21 cellular contexts compared by ENCODE assay signal in the genomic region with DNA sequence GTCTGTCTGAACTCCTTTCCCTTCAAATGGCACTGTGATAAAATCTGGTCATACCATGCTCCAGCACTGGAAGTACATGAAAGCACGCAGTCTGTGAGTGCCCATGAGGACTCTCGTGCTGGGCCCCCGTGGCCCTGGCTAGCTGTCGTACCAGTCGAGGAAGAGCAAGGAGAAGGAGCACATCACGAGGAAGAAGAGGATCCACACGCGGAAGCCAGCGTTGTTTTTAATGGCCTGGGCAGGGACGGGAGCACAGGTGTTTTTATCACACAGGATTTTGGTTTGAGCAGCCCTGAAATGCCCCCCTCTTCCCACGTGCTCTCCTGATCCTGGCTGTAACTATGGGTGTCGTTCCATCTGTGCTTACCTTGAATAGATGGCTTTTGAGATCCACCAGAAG. TPM values are rescaled to one million over a fixed set of nuclear protein-coding genes. Genes with fewer than 3 reads are reported as not detected.
DNase-seq lines count a peak whose midpoint lies in the region; ATAC-seq, FAIRE-seq and TF ChIP-seq lines count a peak whose summit lies in the region.
"Had no signal": no experiment of that assay in that cellular context is flagged by ENCODE, and none has a peak within 500 bp of the region (broad histone marks: within the 10 kb centered on the region; RNA-seq: fewer than 3 reads in every experiment).

No MANE protein-coding gene starts in this region.

- peaks cover 24 to 37% of the 10 kb centered on the region in 2 donors for H3K36me3 ChIP-seq in kidney (ENCODE audit: control insufficient read depth in 1 of 2, insufficient read depth in 2 of 2, low read length in 2 of 2)

- no peak for ATAC-seq in activated CD8-positive, alpha-beta T cell treated with anti-CD3 and anti-CD28 coated beads for 36 hours

- H3K4me1 ChIP-seq in kidney (ENCODE audit: control insufficient read depth in 1 of 2, insufficient read depth in 1 of 2, low read depth in 1 of 2, low read length in 2 of 2): no peaks in the 10 kb centered on the region

- no peak for DNase-seq in activated naive CD4-positive, alpha-beta T cell treated with anti-CD3 and anti-CD28 coated beads, Interleukin-2, amount 10 ng/mL, durations not matched to agents 7 days and 5 days
- no peak for DNase-seq in activated naive CD4-positive, alpha-beta T cell treated with Interleukin-2 at 50 U/mL for 16 hours
- DNase-seq in activated CD8-positive, alpha-beta T cell treated with anti-CD3 and anti-CD28 coated beads for 36 hours: no peak
- peak; percentile 26 for DNase-seq in kidney
- no peak for DNase-seq in SW 1271 (lab: John Stamatoyannopoulos, UW)
- no peak for DNase-seq in D341Med (ENCODE audit: low spot score)
- DNase-seq in C1 segment of cervical spinal cord (lab: John Stamatoyannopoulos, UW): no peak
- DNase-seq: DND-41, GM23248, HCEC 1CT, NCI-H1105 treated with DMSO at 0.1 percent for 48 hours, NCI-H1694 treated with DMSO at 0.1 percent for 48 hours, NCI-H2107, NCI-H345, NCI-H526 treated with DMSO at 0.1 percent for 48 hours, Right ventricle myocardium superior had no signal

- peak overlapping the region; percentile 77 for H3K27ac Mint-ChIP-seq in activated naive CD4-positive, alpha-beta T cell treated with anti-CD3 and anti-CD28 coated beads, Interleukin-2, amount 10 ng/mL, durations not matched to agents 7 days and 5 days
- H3K27ac Mint-ChIP-seq in activated CD8-positive, alpha-beta T cell treated with anti-CD3 and anti-CD28 coated beads for 36 hours: peak overlapping the region; percentile 35
- H3K27ac Mint-ChIP-seq: CD14-positive monocyte had no signal

- H3K4me1 Mint-ChIP-seq in activated naive CD4-positive, alpha-beta T cell treated with anti-CD3 and anti-CD28 coated beads, Interleukin-2, amount 10 ng/mL, durations not matched to agents 7 days and 5 days: peaks cover 26% of the 10 kb centered on the region
- peaks cover 29% of the 10 kb centered on the region for H3K4me1 Mint-ChIP-seq in activated CD8-positive, alpha-beta T cell treated with anti-CD3 and anti-CD28 coated beads for 36 hours (ENCODE audit: low read depth)
- H3K4me1 Mint-ChIP-seq: CD14-positive monocyte had no signal

- no peak overlapping the region for H3K4me3 ChIP-seq in kidney (ENCODE audit: low read length in 2 of 2)
- H3K4me3 ChIP-seq: GM23248 had no signal

- no peaks in the 10 kb centered on the region for H3K9me3 ChIP-seq in kidney (ENCODE audit: control insufficient read depth in 1 of 2, low read length in 2 of 2)

- intact Hi-C loops in activated CD8-positive, alpha-beta T cell treated with anti-CD3 and anti-CD28 coated beads for 36 hours (cut with micrococcal nuclease): no loop called here
- intact Hi-C loops in kidney (cut with DNase I): no loop called here

- H3K27ac ChIP-seq in kidney (ENCODE audit: low read depth in 2 of 2, low read length in 2 of 2): no peak overlapping the region
- H3K27ac ChIP-seq: GM23248 had no signal

- H3K9ac ChIP-seq in kidney (ENCODE audit: low read length in 2 of 2): no peak overlapping the region
- H3K9ac ChIP-seq: GM23248 had no signal

- POLR2A ChIA-PET in activated CD8-positive, alpha-beta T cell treated with anti-CD3 and anti-CD28 coated beads for 36 hours (lab: Charles Lee): interaction anchor here (0.6 kb wide), 1 partner anchor 928 kb away, joined by 4 read pairs; no protein-coding TSS in a partner anchor

- no peak for FAIRE-seq in kidney (lab: Jason Lieb, UNC)
- FAIRE-seq: A204.1, G401.6, GM18507, RCC 7860 had no signal

- no peak overlapping the region for H3K4me3 Mint-ChIP-seq in activated naive CD4-positive, alpha-beta T cell treated with anti-CD3 and anti-CD28 coated beads, Interleukin-2, amount 10 ng/mL, durations not matched to agents 7 days and 5 days
- H3K4me3 Mint-ChIP-seq in activated CD8-positive, alpha-beta T cell treated with anti-CD3 and anti-CD28 coated beads for 36 hours: no peak overlapping the region
- H3K4me3 Mint-ChIP-seq: CD14-positive monocyte had no signal

- CTCF ChIA-PET in activated naive CD4-positive, alpha-beta T cell treated with anti-CD3 and anti-CD28 coated beads, Interleukin-2, amount 10 ng/mL, durations not matched to agents 7 days and 5 days (lab: Charles Lee): interaction anchor here (0.9 kb wide), 1 partner anchor 35 kb away, joined by 3 read pairs; no protein-coding TSS in a partner anchor
- CTCF ChIA-PET in activated CD8-positive, alpha-beta T cell treated with anti-CD3 and anti-CD28 coated beads for 36 hours (lab: Charles Lee): interaction anchor here (1.8 kb wide), 1 partner anchor 160 kb away, joined by 5 read pairs; no protein-coding TSS in a partner anchor

- no peaks in the 10 kb centered on the region for H3K27me3 Mint-ChIP-seq in activated naive CD4-positive, alpha-beta T cell treated with anti-CD3 and anti-CD28 coated beads, Interleukin-2, amount 10 ng/mL, durations not matched to agents 7 days and 5 days
- no peaks in the 10 kb centered on the region for H3K27me3 Mint-ChIP-seq in activated CD8-positive, alpha-beta T cell treated with anti-CD3 and anti-CD28 coated beads for 36 hours

- peaks cover 33% of the 10 kb centered on the region for H3K36me3 Mint-ChIP-seq in activated naive CD4-positive, alpha-beta T cell treated with anti-CD3 and anti-CD28 coated beads, Interleukin-2, amount 10 ng/mL, durations not matched to agents 7 days and 5 days
- peaks cover 22% of the 10 kb centered on the region for H3K36me3 Mint-ChIP-seq in activated CD8-positive, alpha-beta T cell treated with anti-CD3 and anti-CD28 coated beads for 36 hours (ENCODE audit: low read depth)

- no peak for TF ChIP-seq CTCF in activated CD8-positive, alpha-beta T cell treated with anti-CD3 and anti-CD28 coated beads for 36 hours (IDR thresholded peaks at IDR 0.05)
- TF ChIP-seq CTCF in kidney (IDR thresholded peaks at IDR 0.05; ENCODE audit: borderline replicate concordance, extremely low read depth, insufficient read depth): no peak

- no peaks in the 10 kb centered on the region for H3K9me3 Mint-ChIP-seq in activated naive CD4-positive, alpha-beta T cell treated with anti-CD3 and anti-CD28 coated beads, Interleukin-2, amount 10 ng/mL, durations not matched to agents 7 days and 5 days
- H3K9me3 Mint-ChIP-seq in activated CD8-positive, alpha-beta T cell treated with anti-CD3 and anti-CD28 coated beads for 36 hours: no peaks in the 10 kb centered on the region

RNA-seq across cellular contexts. Expression of a gene that starts 33.0 kb away (rescaled TPM):
- 1 to 10 TPM; 5.6 to 6.6 TPM for total RNA-seq in activated CD8-positive, alpha-beta T cell treated with anti-CD3 and anti-CD28 coated beads for 36 hours
- 9.5 TPM for total RNA-seq in kidney
- 4.7 TPM for polyA plus RNA-seq in kidney (ENCODE audit: insufficient read depth, low read depth, low replicate concordance)
